ENCODE assay signal across 19 cellular contexts in genomic region chr9:2026181-2026580, GRCh38. TPM values are rescaled to one million over a fixed set of nuclear protein-coding genes. Genes with fewer than 3 reads are reported as not detected.
DNase-seq lines count a peak whose midpoint lies in the region; ATAC-seq, FAIRE-seq and TF ChIP-seq lines count a peak whose summit lies in the region.
"Had no signal": no experiment of that assay in that cellular context is flagged by ENCODE, and none has a peak within 500 bp of the region (broad histone marks: within the 10 kb centered on the region; RNA-seq: fewer than 3 reads in every experiment).

No MANE protein-coding gene starts in this region.

- SMC1A ChIA-PET in GM12878 (lab: Charles Lee; ENCODE audit: uncharacterized antibody, unreplicated experiment) = interaction anchor here (0.7 to 4.7 kb wide), 7 partner anchors 9 to 87 kb away, joined by 3 to 29 read pairs (median 5); no protein-coding TSS in a partner anchor

- H2AFZ ChIP-seq in GM12878 (ENCODE audit: control insufficient read depth, low read depth, low read length) (no peak overlapping the region), trophoblast cell (ENCODE audit: insufficient read depth, low read length, poor library complexity) (no peak overlapping the region), neural progenitor cell (replicated peaks) (no peak overlapping the region)

- H3K14ac ChIP-seq in trophoblast cell (ENCODE audit: low read length) = no peak overlapping the region

- H3K27me3 ChIP-seq in A673 (replicated peaks; ENCODE audit: insufficient read depth, low read depth, low read length, poor library complexity) (no peaks in the 10 kb centered on the region), GM12878 (replicated peaks in 1 of 2; ENCODE audit: control insufficient read depth in 2 of 2, insufficient read depth in 2 of 2, low read length in 1 of 2) (no peaks in the 10 kb centered on the region), trophoblast cell (ENCODE audit: insufficient read depth, low read length) (no peaks in the 10 kb centered on the region), neural progenitor cell (peaks cover 14% of the 10 kb centered on the region)
- no peaks in the 10 kb centered on the region for H3K27me3 ChIP-seq in CD4-positive, alpha-beta memory T cell (ENCODE audit: insufficient read depth, low read length)
- H3K27me3 ChIP-seq: SJCRH30 had no signal

- TF ChIP-seq CTCF in A673 (conservative IDR thresholded peaks at IDR 0.05; ENCODE audit: low read depth, low read length) (no peak), GM12878 (IDR thresholded peaks at IDR 0.05 in 2 of 3, conservative IDR thresholded peaks at IDR 0.05 in 1 of 3; ENCODE audit: control insufficient read depth in 2 of 3, extremely low read depth in 1 of 3, insufficient read depth in 1 of 3, low read depth in 3 of 3, low read length in 3 of 3) (no peak), neural progenitor cell (IDR thresholded peaks at IDR 0.05) (no peak)

- no peak overlapping the region for H4K12ac ChIP-seq in trophoblast cell (ENCODE audit: low read depth, low read length)

- peak overlapping the region; percentile 93 for H3K4ac ChIP-seq in trophoblast cell (ENCODE audit: low read depth, low read length)

- no peak for TF ChIP-seq POLR2A in GM12878 (IDR thresholded peaks at IDR 0.05; ENCODE audit: low read depth, low read length)

- POLR2A ChIA-PET in A673 (lab: Charles Lee; ENCODE audit: low non-redundant PET) = interaction anchor here (0.6 kb wide), 1 partner anchor 66 kb away, joined by 4 read pairs; no protein-coding TSS in a partner anchor
- POLR2A ChIA-PET in CD4-positive, alpha-beta memory T cell (lab: Charles Lee; ENCODE audit: partially characterized antibody) = interaction anchor here (1.4 to 3.6 kb wide), 4 partner anchors 10 to 28 kb away, joined by 3 to 88 read pairs (median 14); partner anchors contain the start of gene SMARCA2
- POLR2A ChIA-PET in GM12878 (lab: Charles Lee) = interaction anchor here (0.8 to 1.6 kb wide), 4 partner anchors 11 to 27 kb away, joined by 3 to 7 read pairs (median 4); partner anchors contain the start of gene SMARCA2

- H2BK12ac ChIP-seq in trophoblast cell (ENCODE audit: low read length) = no peak overlapping the region

- peaks cover 100% of the 10 kb centered on the region for H3K79me2 ChIP-seq in GM12878 (ENCODE audit: control insufficient read depth, insufficient read depth, low read length)
- H3K79me2 ChIP-seq in trophoblast cell (ENCODE audit: control insufficient read depth, insufficient read depth, low read length, poor library complexity) = peaks cover 16% of the 10 kb centered on the region
- H3K79me2 ChIP-seq in neural progenitor cell (ENCODE audit: low read depth) = no peaks in the 10 kb centered on the region

- no peak overlapping the region for H3K9ac ChIP-seq in GM12878 (ENCODE audit: control insufficient read depth, insufficient read depth, low read length)
- no peak overlapping the region for H3K9ac ChIP-seq in trophoblast cell (ENCODE audit: low read length)
- no peak overlapping the region for H3K9ac ChIP-seq in neural progenitor cell

- H4K20me1 ChIP-seq in GM12878 (ENCODE audit: control insufficient read depth, insufficient read depth) (peaks cover 16% of the 10 kb centered on the region), neural progenitor cell (ENCODE audit: low read depth) (no peaks in the 10 kb centered on the region)

- peaks cover 12% of the 10 kb centered on the region for H3K79me1 ChIP-seq in trophoblast cell (ENCODE audit: low read length)

- H4K91ac ChIP-seq in trophoblast cell (ENCODE audit: low read depth, low read length) = peak overlapping the region; percentile 43

- CTCF ChIA-PET in A673 (lab: Charles Lee) = no interaction called here
- CTCF ChIA-PET in CD4-positive, alpha-beta memory T cell (lab: Charles Lee; ENCODE audit: partially characterized antibody) = interaction anchor here (1.1 to 1.9 kb wide), 4 partner anchors 11 to 61 kb away, joined by 3 to 7 read pairs (median 6); partner anchors contain the start of gene SMARCA2
- CTCF ChIA-PET in GM12878 (lab: Yijun Ruan, JAX) = interaction anchor here (0.9 to 1.5 kb wide), 4 partner anchors 9 to 79 kb away, joined by 3 to 5 read pairs (median 3); no protein-coding TSS in a partner anchor

- H3K27me3 Mint-ChIP-seq in CD4-positive, alpha-beta memory T cell = no peaks in the 10 kb centered on the region
- H3K27me3 Mint-ChIP-seq in neural progenitor cell (ENCODE audit: insufficient read depth, low read depth) = peaks cover 2% of the 10 kb centered on the region
- H3K27me3 Mint-ChIP-seq: activated CD4-positive, alpha-beta T cell treated with anti-CD3 and anti-CD28 coated beads, Interleukin-2, amount 10 ng/mL, durations not matched to agents 24 days and 14 days; dendritic cell treated with granulocyte-macrophage colony-stimulating factor and Interleukin-4, amounts not matched to agents 40 ng/mL and 50 ng/mL, for 4 days; memory B cell had no signal

- H3K4me2 ChIP-seq in GM12878 (ENCODE audit: control insufficient read depth, insufficient read depth) (peak overlapping the region; percentile 61), trophoblast cell (ENCODE audit: low read length) (no peak overlapping the region), neural progenitor cell (no peak overlapping the region)

- H3K4me3 Mint-ChIP-seq in CD4-positive, alpha-beta memory T cell = peak overlapping the region in 4 of 8 donors; percentile 8 to 79 (median 64)
- no peak overlapping the region for H3K4me3 Mint-ChIP-seq in neural progenitor cell
- H3K4me3 Mint-ChIP-seq: dendritic cell treated with granulocyte-macrophage colony-stimulating factor and Interleukin-4, amounts not matched to agents 40 ng/mL and 50 ng/mL, for 4 days; memory B cell had no signal

- peaks cover 23% of the 10 kb centered on the region for H3K4me1 ChIP-seq in A673 (ENCODE audit: insufficient read depth, low read length, poor library complexity, severe bottlenecking)
- H3K4me1 ChIP-seq in CD4-positive, alpha-beta memory T cell (ENCODE audit: insufficient read depth, low read length) = peaks cover 99% of the 10 kb centered on the region
- H3K4me1 ChIP-seq in GM12878 (ENCODE audit: control insufficient read depth, insufficient read depth, low read length) = peaks cover 54% of the 10 kb centered on the region
- H3K4me1 ChIP-seq in trophoblast cell (ENCODE audit: control insufficient read depth in 1 of 2, insufficient read depth in 2 of 2, low read length in 2 of 2) = peaks cover 24 to 35% of the 10 kb centered on the region in 2 experiments
- H3K4me1 ChIP-seq in neural progenitor cell = peaks cover 6% of the 10 kb centered on the region
- H3K4me1 ChIP-seq: SJCRH30 had no signal

- 44% methylated on average over 4 of the region's 4 CpGs for WGBS in GM12878 (ENCODE audit: insufficient coverage, insufficient replicate concordance, low lambda C conversion rate, missing lambda C conversion rate)
- WGBS in trophoblast cell (ENCODE audit: extremely low coverage, insufficient coverage, insufficient read length) = 100% methylated on average over 3 of the region's 4 CpGs

- intact Hi-C loops in A673 (cut with micrococcal nuclease; ENCODE audit: unreplicated experiment) = no loop called here
- intact Hi-C loops in CD4-positive, alpha-beta memory T cell (cut with micrococcal nuclease) = loop anchor here (1.0 kb wide), 1 partner anchor 8 kb away; no protein-coding TSS in a partner anchor
- intact Hi-C loops in GM12878 (cut with micrococcal nuclease; ENCODE audit: unreplicated experiment) = no loop called here

- no peaks in the 10 kb centered on the region for H3F3A ChIP-seq in neural progenitor cell (ENCODE audit: low read depth)

- BruUV-seq in A673 (replicated peaks; lab: Mats Ljungman, UMichigan) (no TSS peak), GM12878 (replicated peaks; lab: Mats Ljungman, UMichigan) (no TSS peak)

- TF ChIP-seq RAD21 in GM12878 (IDR thresholded peaks at IDR 0.05; ENCODE audit: insufficient read depth, low read depth, low read length) = no peak

- FAIRE-seq in GM12878 (lab: Jason Lieb, UNC) = no peak

- H3K23ac ChIP-seq in trophoblast cell (ENCODE audit: low read length) = no peak overlapping the region

- H2BK120ac ChIP-seq in trophoblast cell (ENCODE audit: insufficient read depth, low read length, poor library complexity) = no peak overlapping the region

- peaks cover 19 to 28% of the 10 kb centered on the region in 2 donors for H3K36me3 Mint-ChIP-seq in CD4-positive, alpha-beta memory T cell
- no peaks in the 10 kb centered on the region for H3K36me3 Mint-ChIP-seq in neural progenitor cell

- in situ Hi-C loops in GM12878 (cut with MboI) = no loop called here

- no peak for TF ChIP-seq EP300 in GM12878 (IDR thresholded peaks at IDR 0.05; ENCODE audit: borderline replicate concordance in 1 of 2, control insufficient read depth in 1 of 2, low read depth in 2 of 2, low read length in 2 of 2)

- H3K18ac ChIP-seq in trophoblast cell (ENCODE audit: low read length) = peak overlapping the region; percentile 33

- H3K27ac ChIP-seq in A673 (ENCODE audit: low read depth, low read length, poor library complexity, severe bottlenecking) (peak overlapping the region; percentile 74), GM12878 (ENCODE audit: control insufficient read depth, insufficient read depth) (no peak overlapping the region), trophoblast cell (ENCODE audit: low read depth, low read length) (no peak overlapping the region), neural progenitor cell (no peak overlapping the region)
- H3K27ac ChIP-seq in CD4-positive, alpha-beta memory T cell (ENCODE audit: low read depth, low read length) = peak overlapping the region; percentile 14
- H3K27ac ChIP-seq: SJCRH30 had no signal

- no peaks in the 10 kb centered on the region for H3K9me3 Mint-ChIP-seq in CD4-positive, alpha-beta memory T cell
- H3K9me3 Mint-ChIP-seq in neural progenitor cell = no peaks in the 10 kb centered on the region
- H3K9me3 Mint-ChIP-seq: activated CD4-positive, alpha-beta T cell treated with anti-CD3 and anti-CD28 coated beads, Interleukin-2, amount 10 ng/mL, durations not matched to agents 24 days and 14 days; dendritic cell treated with granulocyte-macrophage colony-stimulating factor and Interleukin-4, amounts not matched to agents 40 ng/mL and 50 ng/mL, for 4 days; memory B cell had no signal

- peak overlapping the region; percentile 43 to 96 (median 91) for H3K27ac Mint-ChIP-seq in CD4-positive, alpha-beta memory T cell
- H3K27ac Mint-ChIP-seq in neural progenitor cell = no peak overlapping the region

- RAD21 ChIA-PET in GM12878 (lab: Charles Lee; ENCODE audit: unreplicated experiment) = interaction anchor here (1.8 kb wide), 1 partner anchor 13 kb away, joined by 4 read pairs; no protein-coding TSS in a partner anchor

- H2AK5ac ChIP-seq in trophoblast cell (ENCODE audit: low read length) = no peak overlapping the region

- ATAC-seq in GM12878 (no peak), HG02885 (IDR thresholded peaks at IDR 0.05; ENCODE audit: poor library complexity, unreplicated experiment) (no peak)
- ATAC-seq: stimulated activated naive CD8-positive, alpha-beta T cell treated with anti-CD3 and anti-CD28 coated beads, Interleukin-15, Interleukin-2, amounts not matched to agents 100 U/mL and 50 U/mL, for 24 hours had no signal

- peaks cover 85 to 99% (median 93%) of the 10 kb centered on the region in 4 donors for H3K4me1 Mint-ChIP-seq in CD4-positive, alpha-beta memory T cell
- peaks cover 14% of the 10 kb centered on the region for H3K4me1 Mint-ChIP-seq in neural progenitor cell

- DNase-seq in A673 (ENCODE audit: low spot score) = peak; percentile 63
- no peak for DNase-seq in CD4-positive, alpha-beta memory T cell
- DNase-seq in GM12878 (ENCODE audit: low read depth, low spot score) = no peak
- DNase-seq in trophoblast cell = no peak
- DNase-seq in neural progenitor cell (ENCODE audit: low spot score) = no peak
- DNase-seq in GM19238 (ENCODE audit: insufficient read length, low spot score) = no peak
- no peak for DNase-seq in SKM-1 (lab: John Stamatoyannopoulos, UW; ENCODE audit: unreplicated experiment)
- DNase-seq: activated naive CD4-positive, alpha-beta T cell treated with anti-CD3 and anti-CD28 coated beads, Interleukin-2, amount 50 U/mL, for 16 hours; AML-193; NCI-H1092; NCI-H526; OCI-M1; SJCRH30; stimulated activated naive CD8-positive, alpha-beta T cell treated with anti-CD3 and anti-CD28 coated beads, Interleukin-15, Interleukin-2, amounts not matched to agents 100 U/mL and 50 U/mL, for 24 hours; T1000 had no signal

- no peaks in the 10 kb centered on the region for H3K9me3 ChIP-seq in A673 (ENCODE audit: low read depth, low read length, poor library complexity, severe bottlenecking)
- no peaks in the 10 kb centered on the region for H3K9me3 ChIP-seq in CD4-positive, alpha-beta memory T cell (ENCODE audit: control insufficient read depth in 1 of 2, low read length in 2 of 2)
- H3K9me3 ChIP-seq in GM12878 (replicated peaks; ENCODE audit: control insufficient read depth, insufficient read depth, low read length) = no peaks in the 10 kb centered on the region
- H3K9me3 ChIP-seq in trophoblast cell (ENCODE audit: insufficient read depth, low read depth, low read length) = no peaks in the 10 kb centered on the region
- H3K9me3 ChIP-seq in neural progenitor cell (ENCODE audit: low read depth) = no peaks in the 10 kb centered on the region
- H3K9me3 ChIP-seq: SJCRH30 had no signal

- no peak overlapping the region for H2BK5ac ChIP-seq in trophoblast cell (ENCODE audit: low read depth, low read length, poor library complexity)

- no peak overlapping the region for H4K8ac ChIP-seq in trophoblast cell (ENCODE audit: low read depth, low read length)

- H3K36me3 ChIP-seq in A673 (ENCODE audit: insufficient read depth, low read length, poor library complexity, severe bottlenecking) = no peaks in the 10 kb centered on the region
- H3K36me3 ChIP-seq in CD4-positive, alpha-beta memory T cell (ENCODE audit: insufficient read depth, low read length) = peaks cover 7% of the 10 kb centered on the region
- H3K36me3 ChIP-seq in GM12878 (ENCODE audit: control insufficient read depth in 2 of 2, insufficient read depth in 2 of 2, low read length in 1 of 2) = peaks cover 6 to 27% of the 10 kb centered on the region in 2 experiments
- peaks cover 2 to 8% of the 10 kb centered on the region in 2 experiments for H3K36me3 ChIP-seq in trophoblast cell (ENCODE audit: control insufficient read depth in 1 of 2, insufficient read depth in 2 of 2, low read length in 2 of 2)
- no peaks in the 10 kb centered on the region for H3K36me3 ChIP-seq in neural progenitor cell
- H3K36me3 ChIP-seq: SJCRH30 had no signal

- H3K4me3 ChIP-seq in A673 (ENCODE audit: low read depth, low read length, poor library complexity, severe bottlenecking) (no peak overlapping the region), GM12878 (no peak overlapping the region), trophoblast cell (ENCODE audit: low read depth, low read length) (no peak overlapping the region), neural progenitor cell (no peak overlapping the region)
- H3K4me3 ChIP-seq in CD4-positive, alpha-beta memory T cell (ENCODE audit: low read length in 2 of 2) = no peak overlapping the region
- H3K4me3 ChIP-seq: SJCRH30 had no signal

RNA-seq across cellular contexts. Expression of gene SMARCA2, which starts 11.0 kb away (rescaled TPM):
- total RNA-seq in A673 (2021) = 59.6 and 69.0 TPM in 2 replicates
- total RNA-seq in CD4-positive, alpha-beta memory T cell = 100 to 1,000 TPM; 227 to 245 TPM
- 10 to 100 TPM; 18.5 to 57.4 TPM for polyA plus RNA-seq in CD4-positive, alpha-beta memory T cell
- 820 and 827 TPM in 2 replicates for total RNA-seq in GM12878 (2013; cell fraction: nucleolus; rRNA removed)
- 208 and 234 TPM in 2 replicates for total RNA-seq in GM12878 (2014; rRNA removed)
- total RNA-seq in GM12878 (2014; rRNA removed; fragmentation: Illumina TruSeq; extraction: Trizol) = 317 and 320 TPM in 2 replicates
- total RNA-seq in GM12878 (2021) = 387 and 392 TPM in 2 replicates
- polyA plus RNA-seq in GM12878 (2011; ENCODE audit: low read depth) = 128 TPM
- 208 and 240 TPM in 2 replicates for polyA plus RNA-seq in GM12878 (2011; rRNA removed)
- 186 and 193 TPM in 2 replicates for polyA plus RNA-seq in GM12878 (2011; cell fraction: cytosol; rRNA removed)
- polyA plus RNA-seq in GM12878 (2011; cell fraction: nucleus; rRNA removed) = 252 and 269 TPM in 2 replicates
- polyA plus RNA-seq in GM12878 (2012) = 176 and 191 TPM in 2 replicates
- 254 and 331 TPM in 2 replicates for polyA plus RNA-seq in GM12878 (2014; fragmentation: Illumina TruSeq; extraction: Trizol)
- polyA plus RNA-seq in GM12878 (2014; fragmentation: Nextera tagmentation; extraction: Ambion mirVana) = 100 to 1,000 TPM; 100 to 130 TPM
- 138 and 146 TPM in 2 replicates for polyA plus RNA-seq in GM12878 (2014; rRNA removed)
- 100 to 1,000 TPM; 184 to 200 TPM for polyA plus RNA-seq in GM12878 (2016; fragmentation: Nextera tagmentation; extraction: Ambion mirVana)
- polyA minus RNA-seq in GM12878 (2011; rRNA and poly(A)+ RNA removed) = 444 and 518 TPM in 2 replicates
- polyA minus RNA-seq in GM12878 (2011; cell fraction: cytosol; rRNA and poly(A)+ RNA removed) = 90.7 and 105 TPM in 2 replicates
- 447 and 727 TPM in 2 replicates for polyA minus RNA-seq in GM12878 (2011; cell fraction: nucleus; rRNA and poly(A)+ RNA removed)
- 70.8 and 75.1 TPM in 2 replicates for polyA plus RNA-seq in trophoblast cell (2013)
- total RNA-seq in neural progenitor cell (ENCODE audit: low replicate concordance) = 2.3 and 4.2 TPM in 2 replicates

Comparison
In these comparisons a context has a peak if more than half of its experiments do, and no peak if none do; other contexts are left out.
1. H3K27ac ChIP-seq: peak in A673 (single experiment) and CD4-positive, alpha-beta memory T cell (single experiment); none in GM12878 (single experiment), trophoblast cell (single experiment) and neural progenitor cell (single experiment).
2. RNA of gene SMARCA2, which starts 11.0 kb away (total RNA-seq): 208 to 827 TPM in GM12878, 227 to 245 TPM in CD4-positive, alpha-beta memory T cell and 59.6 to 69.0 TPM in A673; 2.3 to 4.2 TPM in neural progenitor cell; every median in the first group is over 10 times any median in the second.